9 cellular contexts compared by ENCODE assay signal in the genomic region with DNA sequence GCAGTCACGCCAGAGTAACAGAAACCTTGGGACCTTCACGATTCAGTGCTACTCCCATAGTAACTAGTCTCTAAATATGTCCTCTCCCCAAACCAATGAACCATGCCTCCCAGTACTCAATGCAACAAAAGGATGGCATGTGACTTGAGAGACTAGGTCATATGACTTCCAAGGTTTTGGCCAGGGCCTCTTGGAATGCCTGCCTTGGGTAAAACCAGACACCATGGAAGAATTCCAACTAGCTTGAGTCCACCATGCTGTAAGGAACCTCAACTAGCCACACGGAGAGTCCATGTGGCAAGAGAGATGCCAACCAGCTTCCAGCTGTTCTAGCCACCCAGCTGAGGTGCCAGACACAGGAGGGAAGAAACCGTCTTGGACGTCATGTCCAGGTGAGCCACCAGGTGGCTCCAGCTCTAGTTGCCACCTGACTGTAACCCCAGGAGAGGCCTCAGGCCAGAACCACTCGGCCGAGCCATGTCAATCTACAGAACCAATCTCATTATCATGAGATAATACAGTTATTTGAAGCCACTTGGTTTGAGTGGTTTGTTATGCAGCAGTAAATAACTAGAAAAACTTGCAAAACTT.
DNase-seq lines count a peak whose midpoint lies in the region; ATAC-seq and TF ChIP-seq lines count a peak whose summit lies in the region.
"Had no signal": no experiment of that assay in that cellular context is flagged by ENCODE, and none has a peak within 500 bp of the region (broad histone marks: within the 10 kb centered on the region; RNA-seq: fewer than 3 reads in every experiment).

No MANE protein-coding gene starts in this region.

- no peaks in the 10 kb centered on the region for H4K20me1 ChIP-seq in Loucy (ENCODE audit: insufficient read depth, low read length, poor library complexity, severe bottlenecking)

- no peak overlapping the region for H3K4me3 Mint-ChIP-seq in osteocyte (ENCODE audit: unreplicated experiment)
- no peak overlapping the region for H3K4me3 Mint-ChIP-seq in effector memory CD8-positive, alpha-beta T cell

- no peak for ATAC-seq in GM18870 (IDR thresholded peaks at IDR 0.05; ENCODE audit: unreplicated experiment)
- ATAC-seq in effector memory CD8-positive, alpha-beta T cell (replicated peaks) = no peak

- peaks cover 7% of the 10 kb centered on the region for H3K9me3 Mint-ChIP-seq in osteocyte (ENCODE audit: unreplicated experiment)
- H3K9me3 Mint-ChIP-seq in effector memory CD8-positive, alpha-beta T cell = no peaks in the 10 kb centered on the region

- no peak overlapping the region for H3K27ac Mint-ChIP-seq in osteocyte (ENCODE audit: unreplicated experiment)
- no peak overlapping the region for H3K27ac Mint-ChIP-seq in effector memory CD8-positive, alpha-beta T cell

- H3K9me2 ChIP-seq in Loucy (replicated peaks; ENCODE audit: low read depth, low read length) = no peaks in the 10 kb centered on the region

- H3K4me2 ChIP-seq in Loucy (ENCODE audit: low read depth, low read length, poor library complexity, severe bottlenecking) = no peak overlapping the region

- no peaks in the 10 kb centered on the region for H3K36me3 Mint-ChIP-seq in osteocyte (ENCODE audit: unreplicated experiment)
- peaks cover 3% of the 10 kb centered on the region for H3K36me3 Mint-ChIP-seq in effector memory CD8-positive, alpha-beta T cell (ENCODE audit: insufficient read depth)

- H3K9me3 ChIP-seq in Loucy (ENCODE audit: insufficient read depth, low read depth, low read length) = no peaks in the 10 kb centered on the region

- peaks cover 21% of the 10 kb centered on the region for H3K4me1 ChIP-seq in Loucy (ENCODE audit: insufficient read depth, low read length, poor library complexity, severe bottlenecking)

- no peak overlapping the region for H3K9ac ChIP-seq in Loucy (ENCODE audit: low read depth, low read length, poor library complexity, severe bottlenecking)

- no peaks in the 10 kb centered on the region for H3K27me3 ChIP-seq in Loucy (ENCODE audit: insufficient read depth, low read length, poor library complexity, severe bottlenecking)

- peaks cover 32% of the 10 kb centered on the region for H3K27me3 Mint-ChIP-seq in osteocyte (ENCODE audit: unreplicated experiment)
- H3K27me3 Mint-ChIP-seq in effector memory CD8-positive, alpha-beta T cell = peaks cover 0 to 9% of the 10 kb centered on the region in 2 donors

- no peaks in the 10 kb centered on the region for H3K79me2 ChIP-seq in Loucy (ENCODE audit: insufficient read depth, low read length)

- no peak overlapping the region for H2AFZ ChIP-seq in Loucy (ENCODE audit: low read length)

- H3F3A ChIP-seq in Loucy (ENCODE audit: low read depth) = no peaks in the 10 kb centered on the region

- no peaks in the 10 kb centered on the region for H3K36me3 ChIP-seq in Loucy (ENCODE audit: insufficient read depth, low read length)

- DNase-seq in NCI-H748 (lab: John Stamatoyannopoulos, UW; ENCODE audit: unreplicated experiment) = peak; percentile 29
- no peak for DNase-seq in NCI-H748 treated with DMSO at 0.1 percent for 48 hours (lab: John Stamatoyannopoulos, UW)
- no peak for DNase-seq in cardiac fibroblast (ENCODE audit: low read depth in 2 of 2)
- DNase-seq in osteocyte (ENCODE audit: extremely low spot score, unreplicated experiment) = no peak
- no peak for DNase-seq in midbrain (lab: John Stamatoyannopoulos, UW)
- no peak for DNase-seq in effector memory CD8-positive, alpha-beta T cell
- DNase-seq: SIG-M5 had no signal

- H3K4me3 ChIP-seq in Loucy (ENCODE audit: low read length, poor library complexity, severe bottlenecking) (no peak overlapping the region), cardiac fibroblast (replicated peaks in 1 of 2; ENCODE audit: low read depth in 2 of 2, low read length in 2 of 2) (no peak overlapping the region)

- peaks cover 8% of the 10 kb centered on the region for H3K4me1 Mint-ChIP-seq in osteocyte (ENCODE audit: unreplicated experiment)
- peaks cover 13 to 15% of the 10 kb centered on the region in 2 donors for H3K4me1 Mint-ChIP-seq in effector memory CD8-positive, alpha-beta T cell (ENCODE audit: low read depth in 2 of 2)

- TF ChIP-seq CTCF in Loucy (conservative IDR thresholded peaks at IDR 0.05; ENCODE audit: low read length) (peak; percentile 68), cardiac fibroblast (IDR thresholded peaks at IDR 0.05; ENCODE audit: low read depth, low read length) (peak; percentile 22), osteocyte (IDR thresholded peaks at IDR 0.05) (peak; percentile 10)

Comparison
In these comparisons a context has a peak if more than half of its experiments do, and no peak if none do; other contexts are left out.
1. CTCF ChIP-seq: peak in every context shown above with its lines; median percentile 68 in Loucy; 22 in cardiac fibroblast; 10 in osteocyte.